In genomic region chr4:109820563-109820962, GRCh38 we compare ENCODE assay signal across 19 cellular contexts. TPM values are rescaled to one million over a fixed set of nuclear protein-coding genes. Genes with fewer than 3 reads are reported as not detected.
DNase-seq lines count a peak whose midpoint lies in the region; TF ChIP-seq lines count a peak whose summit lies in the region.
"Had no signal": no experiment of that assay in that cellular context is flagged by ENCODE, and none has a peak within 500 bp of the region (broad histone marks: within the 10 kb centered on the region; RNA-seq: fewer than 3 reads in every experiment).

No MANE protein-coding gene starts in this region.

- H3K36me3 Mint-ChIP-seq in CD8-positive, alpha-beta memory T cell: peaks cover 0 to 72% (median 18%) of the 10 kb centered on the region in 3 donors
- H3K36me3 Mint-ChIP-seq in activated naive CD8-positive, alpha-beta T cell: peaks cover 18% of the 10 kb centered on the region
- peaks cover 35% of the 10 kb centered on the region for H3K36me3 Mint-ChIP-seq in type B pancreatic cell

- H3K4me1 ChIP-seq in CD8-positive, alpha-beta memory T cell (ENCODE audit: insufficient read depth, low read length): peaks cover 13% of the 10 kb centered on the region
- H3K4me1 ChIP-seq in trophoblast cell (ENCODE audit: control insufficient read depth in 1 of 2, insufficient read depth in 2 of 2, low read length in 2 of 2) (no peaks in the 10 kb centered on the region), hepatocyte (ENCODE audit: insufficient read depth) (peaks cover 11% of the 10 kb centered on the region)

- no peak overlapping the region for H4K12ac ChIP-seq in trophoblast cell (ENCODE audit: low read depth, low read length)

- no peak overlapping the region for H3K27ac ChIP-seq in CD8-positive, alpha-beta memory T cell (ENCODE audit: low read depth, low read length)
- H3K27ac ChIP-seq in trophoblast cell (ENCODE audit: low read depth, low read length): no peak overlapping the region
- H3K27ac ChIP-seq in hepatocyte: no peak overlapping the region
- H3K27ac ChIP-seq: cardiac muscle cell, heart right ventricle had no signal

- no peak for TF ChIP-seq CTCF in AG10803 (conservative IDR thresholded peaks at IDR 0.05; ENCODE audit: low read length)
- no peak for TF ChIP-seq CTCF in type B pancreatic cell (conservative IDR thresholded peaks at IDR 0.05)
- no peak for TF ChIP-seq CTCF in hepatocyte (IDR thresholded peaks at IDR 0.05; ENCODE audit: poor library complexity)

- H2AK5ac ChIP-seq in trophoblast cell (ENCODE audit: low read length): no peak overlapping the region

- no peak overlapping the region for H4K8ac ChIP-seq in trophoblast cell (ENCODE audit: low read depth, low read length)

- H4K20me1 ChIP-seq in hepatocyte (ENCODE audit: insufficient read depth, poor library complexity, severe bottlenecking): peaks cover 4% of the 10 kb centered on the region

- H3K79me1 ChIP-seq in trophoblast cell (ENCODE audit: low read length): peaks cover 5% of the 10 kb centered on the region

- no peak overlapping the region for H3K14ac ChIP-seq in trophoblast cell (ENCODE audit: low read length)

- no peak overlapping the region for H2BK12ac ChIP-seq in trophoblast cell (ENCODE audit: low read length)

- H3K23ac ChIP-seq in trophoblast cell (ENCODE audit: low read length): no peak overlapping the region

- no peaks in the 10 kb centered on the region for H3K27me3 ChIP-seq in CD8-positive, alpha-beta memory T cell (ENCODE audit: insufficient read depth, low read length, poor library complexity, severe bottlenecking)
- H3K27me3 ChIP-seq in trophoblast cell (ENCODE audit: insufficient read depth, low read length) (no peaks in the 10 kb centered on the region), hepatocyte (no peaks in the 10 kb centered on the region)
- H3K27me3 ChIP-seq: cardiac muscle cell, heart right ventricle had no signal

- CTCF ChIA-PET in CD8-positive, alpha-beta memory T cell (lab: Charles Lee): no interaction called here

- peaks cover 5% of the 10 kb centered on the region for H3K79me2 ChIP-seq in trophoblast cell (ENCODE audit: control insufficient read depth, insufficient read depth, low read length, poor library complexity)
- H3K79me2 ChIP-seq in hepatocyte: peaks cover 40% of the 10 kb centered on the region

- H3K4me3 ChIP-seq in AG10803 (ENCODE audit: low read length): no peak overlapping the region
- H3K4me3 ChIP-seq in CD8-positive, alpha-beta memory T cell (ENCODE audit: low read length): no peak overlapping the region
- no peak overlapping the region for H3K4me3 ChIP-seq in trophoblast cell (ENCODE audit: low read depth, low read length)
- no peak overlapping the region for H3K4me3 ChIP-seq in hepatocyte
- H3K4me3 ChIP-seq: cardiac muscle cell, GM23338, heart right ventricle had no signal

- no peaks in the 10 kb centered on the region for H3K9me3 Mint-ChIP-seq in CD8-positive, alpha-beta memory T cell
- H3K9me3 Mint-ChIP-seq in activated naive CD8-positive, alpha-beta T cell (ENCODE audit: low read depth): no peaks in the 10 kb centered on the region
- H3K9me3 Mint-ChIP-seq in type B pancreatic cell: no peaks in the 10 kb centered on the region
- H3K9me3 Mint-ChIP-seq: activated B cell treated with CpG ODN at 0.5 μM for 24 hours, CD14-positive monocyte, GM23338, T-cell had no signal

- H2BK5ac ChIP-seq in trophoblast cell (ENCODE audit: low read depth, low read length, poor library complexity): no peak overlapping the region

- H3K9ac ChIP-seq in trophoblast cell (ENCODE audit: low read length): no peak overlapping the region

- no peak overlapping the region for H3K4me2 ChIP-seq in trophoblast cell (ENCODE audit: low read length)
- H3K4me2 ChIP-seq in hepatocyte: no peak overlapping the region
- H3K4me2 ChIP-seq: GM23338 had no signal

- no peak overlapping the region for H2BK120ac ChIP-seq in trophoblast cell (ENCODE audit: insufficient read depth, low read length, poor library complexity)

- no peaks in the 10 kb centered on the region for H3K9me2 ChIP-seq in hepatocyte (replicated peaks; ENCODE audit: insufficient read depth)

- peaks cover 23% of the 10 kb centered on the region for H3K36me3 ChIP-seq in CD8-positive, alpha-beta memory T cell (ENCODE audit: insufficient read depth, low read length)
- peaks cover 7 to 14% of the 10 kb centered on the region in 2 experiments for H3K36me3 ChIP-seq in trophoblast cell (ENCODE audit: control insufficient read depth in 1 of 2, insufficient read depth in 2 of 2, low read length in 2 of 2)
- no peaks in the 10 kb centered on the region for H3K36me3 ChIP-seq in hepatocyte (replicated peaks; ENCODE audit: insufficient read depth, low read depth)

- H3K4me3 Mint-ChIP-seq in CD8-positive, alpha-beta memory T cell: no peak overlapping the region
- H3K4me3 Mint-ChIP-seq in activated naive CD8-positive, alpha-beta T cell: no peak overlapping the region
- H3K4me3 Mint-ChIP-seq in type B pancreatic cell: no peak overlapping the region
- H3K4me3 Mint-ChIP-seq: activated B cell treated with CpG ODN at 0.5 μM for 24 hours, CD14-positive monocyte, GM23338, T-cell had no signal

- no CpG with 5 or more reads among the region's 2 CpGs for WGBS in trophoblast cell (ENCODE audit: extremely low coverage, insufficient coverage, insufficient read length)
- WGBS in hepatocyte (ENCODE audit: low lambda C conversion rate, missing lambda C conversion rate): 97% methylated on average over 2 of the region's 2 CpGs

- H3K27me3 Mint-ChIP-seq in CD8-positive, alpha-beta memory T cell: no peaks in the 10 kb centered on the region
- no peaks in the 10 kb centered on the region for H3K27me3 Mint-ChIP-seq in activated naive CD8-positive, alpha-beta T cell
- no peaks in the 10 kb centered on the region for H3K27me3 Mint-ChIP-seq in type B pancreatic cell
- H3K27me3 Mint-ChIP-seq: activated B cell treated with CpG ODN at 0.5 μM for 24 hours, T-cell had no signal

- POLR2A ChIA-PET in CD8-positive, alpha-beta memory T cell (lab: Charles Lee): no interaction called here

- H3K4ac ChIP-seq in trophoblast cell (ENCODE audit: low read depth, low read length): no peak overlapping the region

- H2AFZ ChIP-seq in trophoblast cell (ENCODE audit: insufficient read depth, low read length, poor library complexity) (no peak overlapping the region), hepatocyte (no peak overlapping the region)
- H2AFZ ChIP-seq: GM23338 had no signal

- H3K9me3 ChIP-seq in CD8-positive, alpha-beta memory T cell (ENCODE audit: low read length): no peaks in the 10 kb centered on the region
- H3K9me3 ChIP-seq in trophoblast cell (ENCODE audit: insufficient read depth, low read depth, low read length) (no peaks in the 10 kb centered on the region), hepatocyte (ENCODE audit: low read depth) (no peaks in the 10 kb centered on the region)
- H3K9me3 ChIP-seq: heart right ventricle had no signal

- peak; percentile 63 for DNase-seq in AG10803 (ENCODE audit: low read depth)
- DNase-seq in CD8-positive, alpha-beta memory T cell: no peak
- peak; percentile 9 for DNase-seq in fibroblast of peridontal ligament (ENCODE audit: extremely low read depth)
- no peak for DNase-seq in type B pancreatic cell (ENCODE audit: extremely low spot score, unreplicated experiment)
- no peak for DNase-seq in trophoblast cell
- no peak for DNase-seq in hepatocyte (ENCODE audit: low spot score)
- DNase-seq in NCI-H510A treated with DMSO at 0.1 percent for 48 hours (lab: John Stamatoyannopoulos, UW): no peak
- DNase-seq: activated B cell treated with CpG ODN at 0.5 μM for 24 hours; GDM1; heart right ventricle; left colon; NCI-H1092 treated with DMSO at 0.1 percent for 48 hours; NCI-H510A; stimulated activated CD4-positive, alpha-beta T cell treated with anti-CD3 and anti-CD28 coated beads, Interleukin-2, amount 100 ng/mL, for 48 hours; T-cell had no signal

- H4K91ac ChIP-seq in trophoblast cell (ENCODE audit: low read depth, low read length): no peak overlapping the region

- H3K4me1 Mint-ChIP-seq in CD8-positive, alpha-beta memory T cell: peaks cover 30 to 53% (median 47%) of the 10 kb centered on the region in 3 donors
- peaks cover 49% of the 10 kb centered on the region for H3K4me1 Mint-ChIP-seq in activated naive CD8-positive, alpha-beta T cell (ENCODE audit: low read depth)
- peaks cover 27% of the 10 kb centered on the region for H3K4me1 Mint-ChIP-seq in type B pancreatic cell (ENCODE audit: unreplicated experiment)

- peak overlapping the region in 5 of 8 donors; percentile 12 to 74 (median 64) for H3K27ac Mint-ChIP-seq in CD8-positive, alpha-beta memory T cell
- peak overlapping the region; percentile 67 for H3K27ac Mint-ChIP-seq in activated naive CD8-positive, alpha-beta T cell
- no peak overlapping the region for H3K27ac Mint-ChIP-seq in type B pancreatic cell
- H3K27ac Mint-ChIP-seq: activated B cell treated with CpG ODN at 0.5 μM for 24 hours, GM23338 had no signal

- no peak overlapping the region for H3K18ac ChIP-seq in trophoblast cell (ENCODE audit: low read length)

RNA-seq across cellular contexts. Expression of gene GAR1, which starts 5.0 kb away (rescaled TPM):
- 10 to 100 TPM; 62.2 to 63.9 TPM for total RNA-seq in CD8-positive, alpha-beta memory T cell
- 17.8 TPM for polyA plus RNA-seq in CD8-positive, alpha-beta memory T cell
- total RNA-seq in type B pancreatic cell (ENCODE audit: low replicate concordance): 27.9 and 44.7 TPM in 2 replicates
- polyA plus RNA-seq in trophoblast cell (2013): 79.3 and 85.2 TPM in 2 replicates
- total RNA-seq in hepatocyte: 7.5 and 10.2 TPM in 2 replicates
- polyA plus RNA-seq in hepatocyte: 30.2 and 39.8 TPM in 2 replicates

RNA-seq across cellular contexts. Expression of gene RRH, which starts 7.2 kb away (rescaled TPM):
- under 1 TPM; 0.16 to 0.44 TPM for total RNA-seq in CD8-positive, alpha-beta memory T cell
- polyA plus RNA-seq in CD8-positive, alpha-beta memory T cell: not detected
- total RNA-seq in type B pancreatic cell (ENCODE audit: low replicate concordance) (0.41 TPM in 1 of 2 replicates, not detected in the other), hepatocyte (not detected in 2 replicates)
- polyA plus RNA-seq in trophoblast cell (2013): 0.07 and 0.08 TPM in 2 replicates
- polyA plus RNA-seq in hepatocyte: not detected in 2 replicates
- total RNA-seq: activated B cell treated with CpG ODN at 0.5 μM for 24 hours, cardiac muscle cell, GM23338, heart right ventricle, left colon had no signal
- polyA plus RNA-seq: CD14-positive monocyte, GM23338 had no signal

RNA-seq across cellular contexts. Expression of gene CFI, which starts 18.8 kb away (rescaled TPM):
- total RNA-seq in CD8-positive, alpha-beta memory T cell: under 1 TPM in 1 of 2 experiments, not detected in 1; 0.13 TPM
- not detected for polyA plus RNA-seq in CD8-positive, alpha-beta memory T cell
- total RNA-seq in type B pancreatic cell (ENCODE audit: low replicate concordance) (15.4 and 24.0 TPM in 2 replicates), hepatocyte (162 and 163 TPM in 2 replicates)
- polyA plus RNA-seq in trophoblast cell (2013): not detected in 2 replicates
- polyA plus RNA-seq in hepatocyte: 108 and 112 TPM in 2 replicates
- total RNA-seq: activated B cell treated with CpG ODN at 0.5 μM for 24 hours, GM23338 had no signal
- polyA plus RNA-seq: CD14-positive monocyte, GM23338 had no signal

RNA-seq across cellular contexts. Expression of gene LRIT3, which starts 27.3 kb away (rescaled TPM):
- under 1 TPM; 0.20 to 0.24 TPM for total RNA-seq in CD8-positive, alpha-beta memory T cell
- not detected for polyA plus RNA-seq in CD8-positive, alpha-beta memory T cell
- total RNA-seq in type B pancreatic cell (ENCODE audit: low replicate concordance) (0.27 TPM in 1 of 2 replicates, not detected in the other), hepatocyte (0.13 and 0.24 TPM in 2 replicates)
- 0.07 and 0.08 TPM in 2 replicates for polyA plus RNA-seq in trophoblast cell (2013)
- not detected in 2 replicates for polyA plus RNA-seq in hepatocyte
- polyA plus RNA-seq: CD14-positive monocyte, GM23338 had no signal

Comparison
In these comparisons a context has a peak if more than half of its experiments do, and no peak if none do; other contexts are left out.
1. DNase-seq: peak in AG10803 (single experiment) and fibroblast of peridontal ligament (single experiment); none in CD8-positive, alpha-beta memory T cell (0 of 5), type B pancreatic cell (single experiment), trophoblast cell (0 of 2), hepatocyte (single experiment) and NCI-H510A treated with DMSO at 0.1 percent for 48 hours (single experiment).
2. RNA of gene CFI, which starts 18.8 kb away (total RNA-seq): 162 to 163 TPM in hepatocyte and 15.4 to 24.0 TPM in type B pancreatic cell; 0.13 TPM in CD8-positive, alpha-beta memory T cell; every median in the first group is over 10 times any median in the second.